Comparison of ENCODE assay signal across 11 cellular contexts in the genomic region with DNA sequence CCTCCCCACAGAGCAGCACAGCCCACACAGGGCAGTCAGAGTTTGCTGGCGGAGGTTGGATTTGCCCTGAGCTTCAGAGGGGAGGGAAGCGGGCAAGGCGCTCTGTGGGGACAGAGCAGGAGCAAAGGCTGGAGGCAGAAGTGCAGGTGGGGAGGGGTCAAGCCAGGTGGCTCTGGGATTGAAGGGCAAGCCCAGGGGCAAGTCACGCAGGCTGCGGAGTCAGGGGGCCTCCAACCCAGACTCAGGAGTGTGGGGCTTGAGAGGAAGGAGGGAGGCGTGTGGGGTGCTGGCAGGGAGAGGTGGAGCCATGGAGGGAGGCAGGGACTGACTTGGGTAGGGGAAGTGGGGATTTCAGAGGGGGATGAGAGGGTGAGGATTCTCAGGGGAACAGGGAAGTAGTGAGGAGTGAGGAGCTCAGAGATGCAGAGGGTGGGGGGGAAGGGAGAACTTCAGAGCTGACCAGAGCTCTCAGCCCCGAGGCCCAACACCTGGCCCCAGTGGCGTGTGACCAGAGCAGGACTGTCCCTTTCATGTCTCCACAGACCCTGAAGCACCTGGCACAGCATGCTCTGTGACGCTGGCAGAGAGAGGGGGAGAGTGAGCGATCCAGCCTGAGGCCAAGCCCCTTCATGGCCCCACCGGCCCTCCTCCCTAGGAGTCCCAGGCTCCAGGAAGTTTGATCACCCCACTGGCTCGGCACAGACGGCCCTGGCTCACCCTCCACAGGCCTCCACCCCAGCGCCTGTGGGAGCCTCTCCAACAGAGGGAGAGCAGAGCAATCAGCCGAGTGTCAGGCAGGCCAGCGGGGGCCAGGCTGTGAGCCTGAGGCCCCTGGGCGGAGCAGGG. TPM values are rescaled to one million over a fixed set of nuclear protein-coding genes. Genes with fewer than 3 reads are reported as not detected.
A peak's percentile ranks its signal among the peaks of the same experiment; 100 is the strongest.
DNase-seq lines count a peak whose midpoint lies in the region; ATAC-seq and TF ChIP-seq lines count a peak whose summit lies in the region.
"Had no signal": no experiment of that assay in that cellular context is flagged by ENCODE, and none has a peak within 500 bp of the region (broad histone marks: within the 10 kb centered on the region; RNA-seq: fewer than 3 reads in every experiment).

No MANE protein-coding gene starts in this region.

- peaks cover 26% of the 10 kb centered on the region for H3K4me1 Mint-ChIP-seq in GM23338

- H3K4me3 ChIP-seq in GM23338 (no peak overlapping the region), skeletal muscle tissue (ENCODE audit: low read length in 3 of 3) (no peak overlapping the region), A673 (ENCODE audit: low read depth, low read length, poor library complexity, severe bottlenecking) (no peak overlapping the region)

- 0 out of 3 replicates have a peak overlapping the region, but pooled peaks have one; percentile 21 for H3K4me3 Mint-ChIP-seq in GM23338

- H3K9me2 ChIP-seq in GM23338 (ENCODE audit: insufficient read depth) = no peaks in the 10 kb centered on the region

- BruUV-seq in A673 (replicated peaks; lab: Mats Ljungman, UMichigan) = no TSS peak

- no peaks in the 10 kb centered on the region; the same call in 2 of the 3 replicates for H3K36me3 Mint-ChIP-seq in GM23338 (ENCODE audit: low read depth)

- H3K9me3 ChIP-seq in skeletal muscle tissue (ENCODE audit: control insufficient read depth in 3 of 3, low read length in 3 of 3) (no peaks in the 10 kb centered on the region), A673 (ENCODE audit: low read depth, low read length, poor library complexity, severe bottlenecking) (no peaks in the 10 kb centered on the region)

- 0 out of 2 replicates have a peak, but pooled peaks cover 3% of the 10 kb centered on the region for H4K20me1 ChIP-seq in GM23338 (replicated peaks; ENCODE audit: insufficient read depth)

- peak overlapping the region in 2 of 3 donors; percentile 3 to 33 for H3K9ac ChIP-seq in skeletal muscle tissue (ENCODE audit: low read depth in 1 of 3, low read length in 3 of 3)
- H3K9ac ChIP-seq: KMS-11 had no signal

- ATAC-seq in GM23338 = peak; percentile 42
- ATAC-seq: HCT116 had no signal

- H3K9me3 Mint-ChIP-seq in GM23338 = no peaks in the 10 kb centered on the region

- DNase-seq in GM23338 (ENCODE audit: low spot score) = peak; percentile 41
- DNase-seq in RWPE1 (ENCODE audit: low spot score) = no peak
- DNase-seq in germinal center (ENCODE audit: low spot score) = peak; percentile 33
- DNase-seq in foreskin melanocyte = no peak
- DNase-seq in A673 (ENCODE audit: low spot score) = no peak
- no peak for DNase-seq in A172 (ENCODE audit: low spot score)
- DNase-seq in NCI-H524 treated with DMSO at 0.1 percent for 48 hours (lab: John Stamatoyannopoulos, UW) = no peak

- TF ChIP-seq CTCF in GM23338 (conservative IDR thresholded peaks at IDR 0.05; ENCODE audit: low read depth in 2 of 2) (no peak), RWPE1 (conservative IDR thresholded peaks at IDR 0.05; ENCODE audit: low read depth) (no peak), A673 (conservative IDR thresholded peaks at IDR 0.05; ENCODE audit: low read depth, low read length) (no peak)

- peaks cover 3% of the 10 kb centered on the region for H3K27me3 Mint-ChIP-seq in GM23338 (ENCODE audit: insufficient read depth, low read depth, poor library complexity)

- H3K4me1 ChIP-seq in GM23338 (ENCODE audit: insufficient read depth) (peaks cover 4% of the 10 kb centered on the region; the same call in 1 of the 2 replicates), skeletal muscle tissue (ENCODE audit: control insufficient read depth in 3 of 3, insufficient read depth in 3 of 3, low read length in 3 of 3) (peaks cover 37 to 63% (median 42%) of the 10 kb centered on the region in 3 donors), A673 (ENCODE audit: insufficient read depth, low read length, poor library complexity, severe bottlenecking) (no peaks in the 10 kb centered on the region)

- peak overlapping the region; percentile 48; the same call in 1 of the 2 replicates for H3K4me2 ChIP-seq in GM23338
- H3K4me2 ChIP-seq: KMS-11 had no signal

- H3K79me2 ChIP-seq in GM23338 (replicated peaks; ENCODE audit: insufficient read depth) = no peaks in the 10 kb centered on the region

- H3K27ac ChIP-seq in GM23338 (ENCODE audit: low read depth) = no peak overlapping the region
- H3K27ac ChIP-seq in RWPE1 = peak overlapping the region; percentile 56
- H3K27ac ChIP-seq in skeletal muscle tissue (ENCODE audit: low read depth, low read length) = peak overlapping the region; percentile 45
- no peak overlapping the region for H3K27ac ChIP-seq in A673 (ENCODE audit: low read depth, low read length, poor library complexity, severe bottlenecking)
- H3K27ac ChIP-seq: KMS-11 had no signal

- H2AFZ ChIP-seq in GM23338 = 0 out of 2 replicates have a peak overlapping the region, but pooled peaks have one; percentile 23

- H3K27ac Mint-ChIP-seq in GM23338 = peak overlapping the region; percentile 31; the same call in 1 of the 2 replicates

- H3K27me3 ChIP-seq in GM23338 (ENCODE audit: insufficient read depth) = no peaks in the 10 kb centered on the region
- no peaks in the 10 kb centered on the region for H3K27me3 ChIP-seq in skeletal muscle tissue (ENCODE audit: control insufficient read depth in 3 of 3, insufficient read depth in 3 of 3, low read length in 3 of 3)
- H3K27me3 ChIP-seq in A673 (replicated peaks; ENCODE audit: insufficient read depth, low read depth, low read length, poor library complexity) = no peaks in the 10 kb centered on the region

- CTCF ChIA-PET in RWPE1 (lab: Yijun Ruan, JAX) (interaction anchor here (0.8 kb wide), 1 partner anchor 101 kb away, joined by 3 read pairs; no protein-coding TSS in a partner anchor), A673 (lab: Charles Lee) (no interaction called here)

- intact Hi-C loops in A673 (cut with micrococcal nuclease; ENCODE audit: unreplicated experiment) = no loop called here

- POLR2A ChIA-PET in RWPE1 (lab: Yijun Ruan, JAX; ENCODE audit: low non-redundant PET) = no interaction called here
- POLR2A ChIA-PET in A673 (lab: Charles Lee; ENCODE audit: low non-redundant PET) = no interaction called here

- H3F3A ChIP-seq in GM23338 (replicated peaks; ENCODE audit: low read depth) = no peaks in the 10 kb centered on the region

- H3K36me3 ChIP-seq in GM23338 (ENCODE audit: insufficient read depth) = no peaks in the 10 kb centered on the region
- no peaks in the 10 kb centered on the region for H3K36me3 ChIP-seq in skeletal muscle tissue (ENCODE audit: control insufficient read depth in 3 of 3, insufficient read depth in 3 of 3, low read length in 3 of 3)
- no peaks in the 10 kb centered on the region for H3K36me3 ChIP-seq in A673 (ENCODE audit: insufficient read depth, low read length, poor library complexity, severe bottlenecking)

TF ChIP-seq in GM23338, 12 proteins besides CTCF, POLR2A, EP300 and RAD21 (continues in another document):
- TF ChIP-seq STAT1 (IDR thresholded peaks at IDR 0.05; ENCODE audit: unreplicated experiment) = no peak
- TF ChIP-seq JUNB (IDR thresholded peaks at IDR 0.05; ENCODE audit: unreplicated experiment) = no peak
- no peak for TF ChIP-seq EZH2phosphoT487 (IDR thresholded peaks at IDR 0.05; ENCODE audit: unreplicated experiment)
- TF ChIP-seq EZH2 (IDR thresholded peaks at IDR 0.05; ENCODE audit: low read depth, unreplicated experiment) = no peak
- no peak for TF ChIP-seq CREB1 (CRISPR knock-in tag; IDR thresholded peaks at IDR 0.05; ENCODE audit: low read depth)

RNA-seq across cellular contexts. Expression of a gene that starts 10.8 kb away (rescaled TPM):
- total RNA-seq in GM23338 (2014; rRNA removed; shearing (Covaris generic)) = 28.9 and 30.9 TPM in 2 replicates
- 370 and 378 TPM in 2 replicates for polyA plus RNA-seq in GM23338 (2016; fragmentation: Nextera tagmentation; extraction: Ambion mirVana)
- total RNA-seq in skeletal muscle tissue = 4.2 TPM
- total RNA-seq in A673 (2021) = 133 and 138 TPM in 2 replicates
- total RNA-seq in A172 (2014; rRNA removed; shearing (Covaris generic)) = 71.8 and 77.5 TPM in 2 replicates

RNA-seq across cellular contexts. Expression of a gene that starts 15.8 kb away (rescaled TPM):
- 8.0 and 9.4 TPM in 2 replicates for total RNA-seq in GM23338 (2014; rRNA removed; shearing (Covaris generic))
- 7.3 and 8.3 TPM in 2 replicates for polyA plus RNA-seq in GM23338 (2016; fragmentation: Nextera tagmentation; extraction: Ambion mirVana)
- total RNA-seq in skeletal muscle tissue (2.1 TPM), A673 (2021) (22.1 and 25.4 TPM in 2 replicates)
- total RNA-seq in A172 (2014; rRNA removed; shearing (Covaris generic)) = 2.9 and 7.6 TPM in 2 replicates

RNA-seq across cellular contexts. Expression of a gene that starts 27.1 kb away (rescaled TPM):
- not detected in 2 replicates for total RNA-seq in GM23338 (2014; rRNA removed; shearing (Covaris generic))
- 7.3 and 9.6 TPM in 2 replicates for polyA plus RNA-seq in GM23338 (2016; fragmentation: Nextera tagmentation; extraction: Ambion mirVana)
- total RNA-seq in skeletal muscle tissue (not detected), A673 (2021) (not detected in 2 replicates)
- not detected in 2 replicates for total RNA-seq in A172 (2014; rRNA removed; shearing (Covaris generic))
- total RNA-seq: astrocyte had no signal

RNA-seq across cellular contexts. Expression of a gene that starts 56.6 kb away (rescaled TPM):
- 26.1 and 36.8 TPM in 2 replicates for total RNA-seq in GM23338 (2014; rRNA removed; shearing (Covaris generic))
- polyA plus RNA-seq in GM23338 (2016; fragmentation: Nextera tagmentation; extraction: Ambion mirVana) = 11.6 and 12.8 TPM in 2 replicates
- total RNA-seq in skeletal muscle tissue = 25.1 TPM
- 51.3 and 51.5 TPM in 2 replicates for total RNA-seq in A673 (2021)
- total RNA-seq in A172 (2014; rRNA removed; shearing (Covaris generic)) = 13.4 and 18.0 TPM in 2 replicates

Comparison
In these comparisons a context has a peak if more than half of its experiments do, and no peak if none do; other contexts are left out.
1. DNase-seq: peak in GM23338 (single experiment) and germinal center (single experiment); none in RWPE1 (single experiment), foreskin melanocyte (single experiment), A673 (single experiment), A172 (single experiment) and NCI-H524 treated with DMSO at 0.1 percent for 48 hours (single experiment).
2. H3K27ac ChIP-seq: peak in RWPE1 (single experiment) and skeletal muscle tissue (single experiment); none in GM23338 (single experiment) and A673 (single experiment).